ENCODE assay signal across 1 cellular context in the genomic region with DNA sequence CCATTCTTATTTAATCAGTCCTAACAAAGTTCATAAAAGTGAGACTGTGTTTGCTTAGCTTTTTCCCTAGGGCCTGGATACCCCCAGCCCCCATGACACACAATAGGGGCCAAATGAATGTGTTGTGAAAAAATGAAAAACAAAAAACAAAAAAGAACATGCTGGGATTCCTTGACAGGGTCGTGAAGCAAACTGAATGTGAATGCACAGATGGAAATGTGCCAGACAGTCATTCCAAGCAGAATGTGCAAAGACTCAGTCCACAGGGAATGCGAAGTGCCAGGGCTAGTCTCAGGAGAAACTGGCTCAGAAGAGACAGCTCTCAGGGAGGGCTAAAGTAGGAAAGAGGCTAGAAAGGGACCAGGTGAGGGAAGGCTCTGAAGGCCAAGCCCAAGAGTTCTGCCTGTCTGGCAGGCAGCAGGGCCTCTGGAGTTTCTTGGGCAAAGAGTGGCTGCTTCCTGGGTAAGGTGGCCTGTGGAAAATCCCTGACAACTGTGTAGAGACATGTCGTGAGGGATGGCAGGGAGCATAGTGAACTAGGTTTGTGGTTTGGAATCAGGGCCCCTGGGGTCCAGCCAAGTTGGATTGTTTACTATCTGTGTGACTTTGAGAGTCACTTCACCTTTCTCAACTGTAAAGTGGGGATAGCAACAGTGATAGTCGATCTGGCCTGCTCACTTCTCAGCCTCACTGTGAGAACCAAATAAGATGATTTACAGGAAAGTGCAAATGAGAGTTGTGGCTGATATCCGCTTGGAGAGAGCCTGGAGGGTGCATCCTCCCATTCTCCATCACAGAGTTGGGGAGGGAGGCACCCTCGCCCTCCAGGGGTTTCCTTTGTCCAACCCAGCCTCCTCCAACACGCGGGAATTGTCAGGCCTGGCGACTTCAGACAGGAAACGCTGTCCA.
A peak's percentile ranks its signal among the peaks of the same experiment; 100 is the strongest.
TF ChIP-seq lines count a peak whose summit lies in the region.

No MANE protein-coding gene starts in this region.

TF ChIP-seq in K562, 482 proteins besides CTCF, POLR2A, EP300 and RAD21 (continued from another document):
- TF ChIP-seq KDM1A (IDR thresholded peaks at IDR 0.05) (no peak), TCFL5 (CRISPR knock-in tag; conservative IDR thresholded peaks at IDR 0.05) (0 out of 2 replicates have a peak, but pooled peaks have one; percentile 41), NFXL1 (CRISPR knock-in tag; IDR thresholded peaks at IDR 0.05) (0 out of 2 replicates have a peak, but pooled peaks have one; percentile 45), DMBX1 (CRISPR knock-in tag; IDR thresholded peaks at IDR 0.05; ENCODE audit: borderline replicate concordance) (peak; percentile 90), ARID2 (IDR thresholded peaks at IDR 0.05) (no peak), ZNF347 (CRISPR knock-in tag; IDR thresholded peaks at IDR 0.05; ENCODE audit: low read depth) (no peak), TRIM24 (IDR thresholded peaks at IDR 0.05) (no peak), TCF7L2 (IDR thresholded peaks at IDR 0.05; ENCODE audit: low read depth, low read length) (no peak), IRF2 (CRISPR knock-in tag; IDR thresholded peaks at IDR 0.05) (no peak), SREBF1 (IDR thresholded peaks at IDR 0.05; ENCODE audit: borderline replicate concordance, low read depth, low read length) (no peak), CXXC5 (CRISPR knock-in tag; IDR thresholded peaks at IDR 0.05) (no peak; the same call in 1 of the 2 replicates), TEAD1 (CRISPR knock-in tag; IDR thresholded peaks at IDR 0.05) (0 out of 4 replicates have a peak, but pooled peaks of 1 of the 2 experiments have one; percentile 18), MEF2D (tag; conservative IDR thresholded peaks at IDR 0.05; ENCODE audit: low read depth) (0 out of 2 replicates have a peak, but pooled peaks have one; percentile 18), CBFB (CRISPR knock-in tag; IDR thresholded peaks at IDR 0.05) (peak; percentile 17; the same call in 1 of the 2 replicates), MYNN (IDR thresholded peaks at IDR 0.05) (no peak), MYNN (CRISPR knock-in tag; IDR thresholded peaks at IDR 0.05) (no peak), POLR2G (IDR thresholded peaks at IDR 0.05; ENCODE audit: low read depth, low read length) (no peak), ZNF274 (IDR thresholded peaks at IDR 0.05; ENCODE audit: borderline replicate concordance, low read depth, low read length) (no peak), CREM (IDR thresholded peaks at IDR 0.05; ENCODE audit: low read depth) (no peak), TAL1 (IDR thresholded peaks at IDR 0.05) (no peak), TGIF2 (CRISPR knock-in tag; IDR thresholded peaks at IDR 0.05) (no peak), ERF (CRISPR knock-in tag; IDR thresholded peaks at IDR 0.05) (peak; percentile 33; the same call in 1 of the 2 replicates), ZNF311 (CRISPR knock-in tag; IDR thresholded peaks at IDR 0.05) (peak; percentile 56; the same call in 1 of the 2 replicates), RFX1 (IDR thresholded peaks at IDR 0.05) (no peak), NFRKB (IDR thresholded peaks at IDR 0.05; ENCODE audit: low read depth) (0 out of 2 replicates have a peak, but pooled peaks have one; percentile 63), HDGF (IDR thresholded peaks at IDR 0.05) (no peak)
- TF ChIP-seq, protein P1, sequence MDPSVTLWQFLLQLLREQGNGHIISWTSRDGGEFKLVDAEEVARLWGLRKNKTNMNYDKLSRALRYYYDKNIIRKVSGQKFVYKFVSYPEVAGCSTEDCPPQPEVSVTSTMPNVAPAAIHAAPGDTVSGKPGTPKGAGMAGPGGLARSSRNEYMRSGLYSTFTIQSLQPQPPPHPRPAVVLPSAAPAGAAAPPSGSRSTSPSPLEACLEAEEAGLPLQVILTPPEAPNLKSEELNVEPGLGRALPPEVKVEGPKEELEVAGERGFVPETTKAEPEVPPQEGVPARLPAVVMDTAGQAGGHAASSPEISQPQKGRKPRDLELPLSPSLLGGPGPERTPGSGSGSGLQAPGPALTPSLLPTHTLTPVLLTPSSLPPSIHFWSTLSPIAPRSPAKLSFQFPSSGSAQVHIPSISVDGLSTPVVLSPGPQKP (CRISPR knock-in tag; IDR thresholded peaks at IDR 0.05), result no peak
